ENCODE assay signal across 8 cellular contexts in the genomic region with DNA sequence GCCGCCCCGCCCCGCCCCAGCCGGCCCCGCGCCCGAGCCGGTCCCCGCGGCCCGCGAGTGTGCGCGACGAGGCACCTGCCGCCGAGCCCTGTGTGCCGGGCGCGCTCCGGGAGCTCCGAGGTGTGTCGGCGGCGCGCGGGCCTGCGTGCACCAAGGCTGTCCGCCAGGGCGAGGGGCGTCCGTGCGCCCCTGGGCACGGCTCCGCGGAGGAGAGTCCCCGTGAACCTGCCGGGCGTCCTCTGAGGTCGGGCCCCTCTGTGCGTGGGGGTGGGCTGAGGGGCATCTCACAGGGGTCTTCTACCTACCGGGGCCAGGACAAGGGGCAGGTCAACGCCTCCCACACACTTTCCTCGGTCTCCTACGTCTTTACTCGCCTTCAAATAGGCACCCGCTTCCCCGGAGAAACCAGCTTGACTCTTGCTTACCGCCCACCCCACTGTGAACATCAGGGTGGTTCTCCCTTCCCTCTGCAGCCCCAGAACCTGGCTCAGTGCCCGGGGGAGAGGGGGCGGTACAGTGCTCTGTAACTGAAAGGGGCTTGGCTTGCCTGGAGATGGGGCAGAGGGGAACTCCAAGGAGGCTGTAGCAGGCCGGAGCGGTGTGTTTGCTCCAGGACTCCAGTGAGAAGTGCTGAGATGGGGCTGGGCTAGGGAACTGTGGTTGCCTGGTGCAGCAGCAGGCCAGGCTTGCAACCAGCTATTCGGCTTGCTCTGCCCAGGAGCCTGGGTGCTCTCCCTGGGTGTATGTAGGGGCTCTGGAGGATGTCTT.
A peak's percentile ranks its signal among the peaks of the same experiment; 100 is the strongest.
DNase-seq lines count a peak whose midpoint lies in the region; TF ChIP-seq lines count a peak whose summit lies in the region.

Gene SAMD10, minus strand, starts transcription at position 94 of the 768 bp plus-strand sequence. CDS start 175 bp downstream, outside the sequence.

- peak within 1 kb of the TSS; percentile 87 for H3K4me3 ChIP-seq in adipocyte (ENCODE audit: low read length)
- peak within 1 kb of the TSS; percentile 84 for H3K4me3 ChIP-seq in iPS-18c (ENCODE audit: insufficient read depth, low read depth, low read length)

- H3K9ac ChIP-seq in adipocyte (ENCODE audit: low read length) = peak within 1 kb of the TSS; percentile 88

- H3K36me3 ChIP-seq in adipocyte (ENCODE audit: control insufficient read depth, insufficient read depth, low read length, severe bottlenecking) = peaks cover 7% of the 10 kb centered on the region

- H3K27me3 ChIP-seq in adipocyte (replicated peaks; ENCODE audit: control insufficient read depth, insufficient read depth, low read length) = no peaks in the 10 kb centered on the region

- H3K9me3 ChIP-seq in adipocyte (ENCODE audit: control insufficient read depth, low read length) (no peaks in the 10 kb centered on the region), iPS-18c (ENCODE audit: control insufficient read depth, insufficient read depth, low read length) (no peaks in the 10 kb centered on the region)

- H3K4me1 ChIP-seq in adipocyte (ENCODE audit: control insufficient read depth, insufficient read depth, low read length) = peaks cover 20% of the 10 kb centered on the region

- peak; percentile 10; the same call in 1 of the 2 replicates for TF ChIP-seq CTCF in LNCAP (IDR thresholded peaks at IDR 0.05)

- peak; percentile 74 for TF ChIP-seq POLR2A in GM19099 (IDR thresholded peaks at IDR 0.05; ENCODE audit: extremely low read depth, insufficient read length, low read depth)

- DNase-seq in AG20443 (ENCODE audit: low spot score) = peak; percentile 33
- peak; percentile 55 for DNase-seq in T follicular helper cell (ENCODE audit: low read depth)
- DNase-seq in adipocyte (ENCODE audit: low read depth) = peak; percentile 51
- peak; percentile 79 to 90 for DNase-seq in stimulated activated CD4-positive, alpha-beta T cell treated with anti-CD3 and anti-CD28 coated beads, Interleukin-12 subunit alpha, Interleukin-12 subunit beta, amount 100 ng/mL, for 24 hours (ENCODE audit: low read depth in 2 of 2)
- DNase-seq in inferior parietal cortex (ENCODE audit: extremely low spot score) = no peak
